32 cellular contexts compared by ENCODE assay signal in genomic region chr4:138255917-138256597, GRCh38. TPM values are rescaled to one million over a fixed set of nuclear protein-coding genes. Genes with fewer than 3 reads are reported as not detected.
DNase-seq lines count a peak whose midpoint lies in the region; ATAC-seq and TF ChIP-seq lines count a peak whose summit lies in the region.
"Had no signal": no experiment of that assay in that cellular context is flagged by ENCODE, and none has a peak within 500 bp of the region (broad histone marks: within the 10 kb centered on the region; RNA-seq: fewer than 3 reads in every experiment).

No MANE protein-coding gene starts in this region.

- no peak overlapping the region for H3K27ac ChIP-seq in mammary epithelial cell (ENCODE audit: insufficient read depth, low read depth, low read length)
- no peak overlapping the region for H3K27ac ChIP-seq in breast epithelium
- H3K27ac ChIP-seq in endodermal cell (ENCODE audit: low read depth, low read length): no peak overlapping the region
- H3K27ac ChIP-seq: adrenal gland, body of pancreas, esophagus squamous epithelium, heart right ventricle, parathyroid adenoma, thyroid gland, vagina, WERI-Rb-1 had no signal

- TF ChIP-seq CTCF in mammary epithelial cell (conservative IDR thresholded peaks at IDR 0.05 in 1 of 2, IDR thresholded peaks at IDR 0.05 in 1 of 2; ENCODE audit: extremely low read depth in 1 of 2, insufficient read depth in 1 of 2, low read depth in 1 of 2, low read length in 2 of 2): no peak
- no peak for TF ChIP-seq CTCF in breast epithelium (IDR thresholded peaks at IDR 0.05)
- no peak for TF ChIP-seq CTCF in endodermal cell (conservative IDR thresholded peaks at IDR 0.05)

- ATAC-seq in stimulated activated memory B cell treated with anti-CD40 and anti-IgM and Interleukin-4, amounts not matched to agents 10 μg/mL and 1 μg/mL and 100 μg/mL, for 72 hours: peak; percentile 34
- ATAC-seq: activated CD8-positive, alpha-beta T cell treated with anti-CD3 and anti-CD28 coated beads, Interleukin-2, amount 10 ng/mL, durations not matched to agents 7 days and 5 days; body of pancreas; CD8-positive, alpha-beta T cell; heart right ventricle; Panc1 had no signal

- intact Hi-C loops in mammary epithelial cell (cut with micrococcal nuclease) (no loop called here), breast epithelium (cut with DNase I; ENCODE audit: low total_unique reads) (no loop called here)

- CTCF ChIA-PET in mammary epithelial cell (lab: Charles Lee; ENCODE audit: low non-redundant PET): interaction anchor here (0.6 kb wide), 1 partner anchor 267 kb away, joined by 3 read pairs; no protein-coding TSS in a partner anchor

- H3K27me3 ChIP-seq in mammary epithelial cell (ENCODE audit: insufficient read depth, low read length): no peaks in the 10 kb centered on the region
- H3K27me3 ChIP-seq in breast epithelium: no peaks in the 10 kb centered on the region
- H3K27me3 ChIP-seq in endodermal cell (ENCODE audit: control insufficient read depth, insufficient read depth, low read length, poor library complexity, severe bottlenecking): no peaks in the 10 kb centered on the region
- H3K27me3 ChIP-seq: adrenal gland, body of pancreas, esophagus squamous epithelium, heart right ventricle, thyroid gland, vagina had no signal

- H3K9me3 ChIP-seq in mammary epithelial cell (replicated peaks; ENCODE audit: insufficient read depth, low read length): peaks cover 3% of the 10 kb centered on the region
- H3K9me3 ChIP-seq in breast epithelium: no peaks in the 10 kb centered on the region
- no peaks in the 10 kb centered on the region for H3K9me3 ChIP-seq in endodermal cell (ENCODE audit: control insufficient read depth, low read length)
- H3K9me3 ChIP-seq: adrenal gland, body of pancreas, esophagus squamous epithelium, heart right ventricle, thyroid gland, vagina had no signal

- H3K4me3 ChIP-seq in mammary epithelial cell (replicated peaks in 1 of 3; ENCODE audit: insufficient read depth in 1 of 3, low read depth in 2 of 3, low read length in 3 of 3) (no peak overlapping the region), breast epithelium (no peak overlapping the region), endodermal cell (ENCODE audit: low read length) (no peak overlapping the region)
- H3K4me3 ChIP-seq: adrenal gland, body of pancreas, esophagus squamous epithelium, heart right ventricle, lung, thyroid gland, vagina had no signal

- H3K4me3 Mint-ChIP-seq in endodermal cell: no peak overlapping the region
- H3K4me3 Mint-ChIP-seq in stimulated activated memory B cell treated with anti-CD40 and anti-IgM and Interleukin-4, amounts not matched to agents 10 μg/mL and 1 μg/mL and 100 μg/mL, for 72 hours: no peak overlapping the region
- H3K4me3 Mint-ChIP-seq: activated CD8-positive, alpha-beta T cell treated with anti-CD3 and anti-CD28 coated beads, Interleukin-2, amount 10 ng/mL, durations not matched to agents 7 days and 5 days; activated naive CD4-positive, alpha-beta T cell treated with anti-CD3 and anti-CD28 coated beads, Interleukin-2, amount 10 ng/mL, durations not matched to agents 7 days and 5 days; CD8-positive, alpha-beta T cell had no signal

- no peaks in the 10 kb centered on the region for H3K27me3 Mint-ChIP-seq in endodermal cell (ENCODE audit: insufficient read depth)
- no peaks in the 10 kb centered on the region for H3K27me3 Mint-ChIP-seq in stimulated activated memory B cell treated with anti-CD40 and anti-IgM and Interleukin-4, amounts not matched to agents 10 μg/mL and 1 μg/mL and 100 μg/mL, for 72 hours

- no peak for TF ChIP-seq POLR2A in breast epithelium (IDR thresholded peaks at IDR 0.05)

- WGBS in mammary epithelial cell (ENCODE audit: low coverage, missing lambda C conversion rate): 98% methylated on average over 8 of the region's 9 CpGs
- 93 to 100% methylated on average over 4 to 9 of the region's 9 CpGs for WGBS in endodermal cell (ENCODE audit: insufficient coverage in 1 of 2, insufficient read length in 1 of 2), 2 experiments

- peaks cover 9% of the 10 kb centered on the region for H3K4me1 Mint-ChIP-seq in endodermal cell
- peaks cover 5% of the 10 kb centered on the region for H3K4me1 Mint-ChIP-seq in stimulated activated memory B cell treated with anti-CD40 and anti-IgM and Interleukin-4, amounts not matched to agents 10 μg/mL and 1 μg/mL and 100 μg/mL, for 72 hours

- peaks cover 18% of the 10 kb centered on the region for H3K4me1 ChIP-seq in mammary epithelial cell (ENCODE audit: insufficient read depth, low read length)
- H3K4me1 ChIP-seq in breast epithelium: no peaks in the 10 kb centered on the region
- H3K4me1 ChIP-seq in endodermal cell (ENCODE audit: control insufficient read depth, insufficient read depth, low read length): no peaks in the 10 kb centered on the region
- H3K4me1 ChIP-seq: adrenal gland, body of pancreas, esophagus squamous epithelium, heart right ventricle, parathyroid adenoma, thyroid gland, vagina had no signal

- H3K36me3 Mint-ChIP-seq in endodermal cell (ENCODE audit: low read depth): no peaks in the 10 kb centered on the region
- no peaks in the 10 kb centered on the region for H3K36me3 Mint-ChIP-seq in stimulated activated memory B cell treated with anti-CD40 and anti-IgM and Interleukin-4, amounts not matched to agents 10 μg/mL and 1 μg/mL and 100 μg/mL, for 72 hours
- H3K36me3 Mint-ChIP-seq: activated naive CD4-positive, alpha-beta T cell treated with anti-CD3 and anti-CD28 coated beads, Interleukin-2, amount 10 ng/mL, durations not matched to agents 7 days and 5 days; CD8-positive, alpha-beta T cell had no signal

- H3K9me3 Mint-ChIP-seq in endodermal cell: no peaks in the 10 kb centered on the region
- no peaks in the 10 kb centered on the region for H3K9me3 Mint-ChIP-seq in stimulated activated memory B cell treated with anti-CD40 and anti-IgM and Interleukin-4, amounts not matched to agents 10 μg/mL and 1 μg/mL and 100 μg/mL, for 72 hours
- H3K9me3 Mint-ChIP-seq: activated naive CD4-positive, alpha-beta T cell treated with anti-CD3 and anti-CD28 coated beads, Interleukin-2, amount 10 ng/mL, durations not matched to agents 7 days and 5 days; CD8-positive, alpha-beta T cell had no signal

- H3K27ac Mint-ChIP-seq in endodermal cell: no peak overlapping the region
- H3K27ac Mint-ChIP-seq in stimulated activated memory B cell treated with anti-CD40 and anti-IgM and Interleukin-4, amounts not matched to agents 10 μg/mL and 1 μg/mL and 100 μg/mL, for 72 hours: no peak overlapping the region
- H3K27ac Mint-ChIP-seq: activated CD8-positive, alpha-beta T cell treated with anti-CD3 and anti-CD28 coated beads, Interleukin-2, amount 10 ng/mL, durations not matched to agents 7 days and 5 days; activated naive CD4-positive, alpha-beta T cell treated with anti-CD3 and anti-CD28 coated beads, Interleukin-2, amount 10 ng/mL, durations not matched to agents 7 days and 5 days; CD8-positive, alpha-beta T cell had no signal

- H2AFZ ChIP-seq in mammary epithelial cell (ENCODE audit: low read depth, low read length): peak overlapping the region; percentile 52
- H2AFZ ChIP-seq: parathyroid adenoma had no signal

- BruUV-seq in mammary epithelial cell (replicated peaks; lab: Mats Ljungman, UMichigan): no TSS peak

- no peak overlapping the region for H3K9ac ChIP-seq in mammary epithelial cell (ENCODE audit: insufficient read depth, low read length)
- H3K9ac ChIP-seq in endodermal cell (ENCODE audit: extremely low read depth, low read length, poor library complexity, severe bottlenecking): no peak overlapping the region
- H3K9ac ChIP-seq: parathyroid adenoma had no signal

- no peak overlapping the region for H3K4me2 ChIP-seq in mammary epithelial cell (ENCODE audit: insufficient read depth, low read depth, low read length)

- DNase-seq in mammary epithelial cell (no peak), breast epithelium (ENCODE audit: low spot score in 2 of 2) (no peak), NCI-H510A (lab: John Stamatoyannopoulos, UW) (peak; percentile 75), endodermal cell (peak; percentile 52), NOMO-1 treated with DMSO at 0.1 percent for 48 hours (lab: John Stamatoyannopoulos, UW; ENCODE audit: unreplicated experiment) (no peak), NCI-H345 treated with DMSO at 0.1 percent for 48 hours (lab: John Stamatoyannopoulos, UW; ENCODE audit: unreplicated experiment) (no peak)
- no peak for DNase-seq in stimulated activated CD4-positive, alpha-beta T cell treated with anti-CD3 and anti-CD28 coated beads, Interleukin-4, amount 100 ng/mL, for 1 hour
- DNase-seq: activated CD4-positive, alpha-beta T cell treated with anti-CD3 and anti-CD28 coated beads for 4 hours; activated CD8-positive, alpha-beta T cell treated with anti-CD3 and anti-CD28 coated beads, Interleukin-2, amount 10 ng/mL, durations not matched to agents 7 days and 5 days; activated naive CD4-positive, alpha-beta T cell treated with anti-CD3 and anti-CD28 coated beads, Interleukin-2, amount 10 ng/mL, durations not matched to agents 7 days and 5 days; adrenal gland; body of pancreas; CD8-positive, alpha-beta T cell; cerebellar nuclear complex; dermis blood vessel endothelial cell; DMS 273 treated with DMSO at 0.1 percent for 48 hours; esophagus squamous epithelium; H7; heart right ventricle; NCI-H1048; NCI-H1694 treated with DMSO at 0.1 percent for 48 hours; NCI-H69; retina; SIG-M5; small intestine; thyroid gland; WERI-Rb-1 had no signal

- H3K79me2 ChIP-seq in mammary epithelial cell (ENCODE audit: insufficient read depth, low read length): no peaks in the 10 kb centered on the region
- H3K79me2 ChIP-seq: parathyroid adenoma had no signal

- dilution Hi-C loops in mammary epithelial cell (cut with HindIII; ENCODE audit: low sequenced_read_pairs): no loop called here

- no peaks in the 10 kb centered on the region for H4K20me1 ChIP-seq in mammary epithelial cell (ENCODE audit: insufficient read depth, low read length)

- H3K36me3 ChIP-seq in mammary epithelial cell (ENCODE audit: insufficient read depth, low read length) (no peaks in the 10 kb centered on the region), breast epithelium (no peaks in the 10 kb centered on the region), endodermal cell (ENCODE audit: control insufficient read depth, insufficient read depth, low read length) (no peaks in the 10 kb centered on the region)
- H3K36me3 ChIP-seq: adrenal gland, esophagus squamous epithelium, heart right ventricle, thyroid gland, vagina, WERI-Rb-1 had no signal

- in situ Hi-C loops in mammary epithelial cell (cut with MboI; ENCODE audit: low sequenced_read_pairs in 2 of 2): no loop called here

RNA-seq across cellular contexts. Expression of gene SLC7A11, which starts 13.9 kb away (rescaled TPM):
- total RNA-seq in mammary epithelial cell (100 to 1,000 TPM in 1 of 2 donors, 10 to 100 TPM in 1; 80.2 to 248 TPM), breast epithelium (1 to 10 TPM in 2 of 3 donors, under 1 TPM in 1; 0.16 to 1.9 (median 1.3) TPM), endodermal cell (1 to 10 TPM; 4.6 to 5.4 TPM)
- polyA plus RNA-seq in mammary epithelial cell: 18.7 TPM
- polyA minus RNA-seq in mammary epithelial cell: 48.9 TPM
- 14.1 TPM for polyA plus RNA-seq in endodermal cell (2013, experiment 1 of 2)
- polyA plus RNA-seq in endodermal cell (2013, experiment 2 of 2): 10.6 TPM
- total RNA-seq: CD8-positive, alpha-beta T cell had no signal

Comparison
In these comparisons a context has a peak if more than half of its experiments do, and no peak if none do; other contexts are left out.
1. RNA of gene SLC7A11, which starts 13.9 kb away (total RNA-seq): 80.2 to 248 TPM in mammary epithelial cell; 4.6 to 5.4 TPM in endodermal cell and 0.16 to 1.9 TPM in breast epithelium; every median in the first group is over 10 times any median in the second.
2. DNase-seq: peak in NCI-H510A (single experiment) and endodermal cell (single experiment); none in mammary epithelial cell (single experiment), breast epithelium (0 of 2), NOMO-1 treated with DMSO at 0.1 percent for 48 hours (single experiment), NCI-H345 treated with DMSO at 0.1 percent for 48 hours (single experiment) and stimulated activated CD4-positive, alpha-beta T cell treated with anti-CD3 and anti-CD28 coated beads, Interleukin-4, amount 100 ng/mL, for 1 hour (single experiment).